Comparison of ENCODE assay signal across 8 cellular contexts in the genomic region with DNA sequence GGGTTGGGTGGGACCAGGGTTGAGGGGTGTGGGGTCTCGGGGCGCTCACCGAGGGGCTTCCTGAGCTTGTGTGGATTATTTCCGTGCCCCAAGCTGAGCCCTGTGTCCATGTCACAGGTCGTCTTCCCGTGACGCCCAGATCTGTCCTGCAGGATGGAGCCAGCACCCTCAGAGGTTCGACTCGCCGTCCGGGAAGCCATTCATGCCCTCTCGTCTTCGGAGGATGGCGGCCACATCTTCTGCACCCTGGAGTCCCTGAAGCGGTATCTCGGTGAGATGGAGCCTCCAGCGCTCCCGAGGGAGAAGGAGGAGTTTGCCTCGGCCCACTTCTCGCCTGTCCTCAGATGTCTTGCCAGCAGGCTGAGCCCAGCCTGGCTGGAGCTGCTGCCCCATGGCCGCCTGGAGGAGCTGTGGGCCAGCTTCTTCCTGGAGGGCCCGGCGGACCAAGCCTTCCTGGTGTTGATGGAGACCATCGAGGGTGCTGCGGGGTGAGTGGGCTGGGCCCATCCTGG. TPM values are rescaled to one million over a fixed set of nuclear protein-coding genes. Genes with fewer than 3 reads are reported as not detected.
DNase-seq lines count a peak whose midpoint lies in the region; ATAC-seq, FAIRE-seq and TF ChIP-seq lines count a peak whose summit lies in the region.

No MANE protein-coding gene starts in this region.

- peak overlapping the region; percentile 81 to 95 (median 92) for H3K4me3 Mint-ChIP-seq in brain

- H3K36me3 Mint-ChIP-seq in brain, result peaks cover 3% of the 10 kb centered on the region

- peak; percentile 23 for FAIRE-seq in keratinocyte (lab: Jason Lieb, UNC)

- H4K20me1 ChIP-seq in keratinocyte (ENCODE audit: control insufficient read depth, extremely low read depth, insufficient read depth, low read length), result no peaks in the 10 kb centered on the region

- peaks cover 30% of the 10 kb centered on the region for H3K79me2 ChIP-seq in keratinocyte (ENCODE audit: control insufficient read depth, insufficient read depth, low read length)

- H3K4me1 ChIP-seq in keratinocyte (ENCODE audit: control insufficient read depth, extremely low read depth, insufficient read depth, low read length) (peaks cover 19% of the 10 kb centered on the region), stomach smooth muscle (ENCODE audit: control insufficient read depth, insufficient read depth, low read length) (peaks cover 24% of the 10 kb centered on the region)

- H3K4me3 ChIP-seq in keratinocyte (ENCODE audit: control insufficient read depth in 2 of 3, extremely low read depth in 1 of 3, insufficient read depth in 2 of 3, low read depth in 1 of 3, low read length in 3 of 3) (peak overlapping the region; percentile 67 to 85 (median 77)), stomach smooth muscle (ENCODE audit: low read length in 2 of 2) (peak overlapping the region; percentile 71 to 84)

- H3K9me3 Mint-ChIP-seq in brain, result no peaks in the 10 kb centered on the region

- H3K27me3 ChIP-seq in keratinocyte (ENCODE audit: control insufficient read depth, extremely low read depth, insufficient read depth, low read length) (no peaks in the 10 kb centered on the region), stomach smooth muscle (ENCODE audit: control insufficient read depth in 1 of 2, insufficient read depth in 2 of 2, low read length in 2 of 2) (no peaks in the 10 kb centered on the region)

- H3K9ac ChIP-seq in keratinocyte (ENCODE audit: control insufficient read depth, extremely low read depth, insufficient read depth, low read length), result peak overlapping the region; percentile 86
- peak overlapping the region; percentile 73 to 74 for H3K9ac ChIP-seq in stomach smooth muscle (ENCODE audit: low read length in 2 of 2)

- H3K27ac Mint-ChIP-seq in brain, result peak overlapping the region in 3 of 5 experiments; percentile 31 to 85 (median 46)

- TF ChIP-seq CTCF in LNCAP (IDR thresholded peaks at IDR 0.05), result peak; percentile 71
- TF ChIP-seq CTCF in brain (conservative IDR thresholded peaks at IDR 0.05), result no peak
- peak; percentile 43 to 70 (median 67) for TF ChIP-seq CTCF in keratinocyte (optimal IDR thresholded peaks at IDR 0.05 in 1 of 3, IDR thresholded peaks at IDR 0.05 in 1 of 3, conservative IDR thresholded peaks at IDR 0.05 in 1 of 3; ENCODE audit: extremely low read depth in 1 of 3, insufficient read depth in 2 of 3, low read length in 3 of 3)

- H3K27ac ChIP-seq in keratinocyte (ENCODE audit: control insufficient read depth, insufficient read depth, low read length) (no peak overlapping the region), stomach smooth muscle (ENCODE audit: low read length) (no peak overlapping the region)

- dilution Hi-C loops in keratinocyte (cut with MboI; ENCODE audit: extremely low pct_ligation_motif_present, low sequenced_read_pairs), result no loop called here

- no peaks in the 10 kb centered on the region for H3K27me3 Mint-ChIP-seq in brain

- peak overlapping the region; percentile 49 for H2AFZ ChIP-seq in keratinocyte (ENCODE audit: control insufficient read depth, low read length)

- H3K4me1 Mint-ChIP-seq in brain, result peaks cover 22% of the 10 kb centered on the region

- H3K9me3 ChIP-seq in keratinocyte (ENCODE audit: control insufficient read depth, low read depth, low read length) (no peaks in the 10 kb centered on the region), stomach smooth muscle (ENCODE audit: control insufficient read depth in 2 of 2, low read length in 2 of 2) (no peaks in the 10 kb centered on the region)

- in situ Hi-C loops in G401 (cut with HindIII; ENCODE audit: low sequenced_read_pairs), result no loop called here

- ATAC-seq in HG03159 (IDR thresholded peaks at IDR 0.05; ENCODE audit: unreplicated experiment), result no peak

- H3K4me2 ChIP-seq in keratinocyte (ENCODE audit: control insufficient read depth, extremely low read depth, insufficient read depth, low read depth, low read length), result peak overlapping the region; percentile 81

- no peaks in the 10 kb centered on the region for H3K9me1 ChIP-seq in keratinocyte (ENCODE audit: control insufficient read depth, extremely low read depth, insufficient read depth, low read length)

- H3K36me3 ChIP-seq in keratinocyte (ENCODE audit: control insufficient read depth in 2 of 2, extremely low read depth in 1 of 2, insufficient read depth in 2 of 2, low read length in 2 of 2), result peaks cover 2 to 4% of the 10 kb centered on the region in 2 experiments
- peaks cover 3 to 21% of the 10 kb centered on the region in 2 donors for H3K36me3 ChIP-seq in stomach smooth muscle (ENCODE audit: control insufficient read depth in 2 of 2, insufficient read depth in 2 of 2, low read length in 2 of 2)

- DNase-seq in G401 (ENCODE audit: low spot score), result peak; percentile 66
- DNase-seq in keratinocyte (ENCODE audit: low read depth, low spot score), result no peak
- no peak for DNase-seq in SKM-1 treated with dmso at 0.1 percent for 144 hours (lab: John Stamatoyannopoulos, UW; ENCODE audit: unreplicated experiment)
- DNase-seq in stimulated activated naive CD4-positive, alpha-beta T cell (lab: John Stamatoyannopoulos, UW), result no peak

RNA-seq across cellular contexts. Expression of gene TELO2, which starts 1.0 kb away (rescaled TPM):
- 86.9 and 97.8 TPM in 2 replicates for total RNA-seq in G401 (2014; rRNA removed; shearing (Covaris generic))
- 34.8 TPM for polyA plus RNA-seq in brain (ENCODE audit: insufficient read depth, low read depth, low replicate concordance)
- polyA plus RNA-seq in keratinocyte, result 7.9 to 11.3 TPM (median 11.3 TPM) in 3 replicates
- 4.3 TPM for polyA plus RNA-seq in keratinocyte (2011; ENCODE audit: low read depth)
- polyA plus RNA-seq in keratinocyte (2011; cell fraction: cytosol; rRNA removed), result 2.7 and 7.5 TPM in 2 replicates
- polyA plus RNA-seq in keratinocyte (2011; cell fraction: nucleus; rRNA removed), result 36.3 and 41.6 TPM in 2 replicates
- polyA plus RNA-seq in keratinocyte (2012; ENCODE audit: low replicate concordance), result 9.1 and 18.3 TPM in 2 replicates
- polyA minus RNA-seq in keratinocyte, result 4.9 to 14.3 TPM (median 5.1 TPM) in 3 replicates
- 15.3 TPM for polyA minus RNA-seq in keratinocyte (2011; cell fraction: cytosol; rRNA and poly(A)+ RNA removed)
- polyA minus RNA-seq in keratinocyte (2011; cell fraction: nucleus; rRNA and poly(A)+ RNA removed), result 17.3 and 18.2 TPM in 2 replicates

RNA-seq across cellular contexts. Expression of gene PTX4, which starts 5.4 kb away (rescaled TPM):
- total RNA-seq in G401 (2014; rRNA removed; shearing (Covaris generic)), result 0.61 TPM in 1 of 2 replicates, not detected in the other
- not detected for polyA plus RNA-seq in brain (ENCODE audit: insufficient read depth, low read depth, low replicate concordance)
- not detected in 3 replicates for polyA plus RNA-seq in keratinocyte
- not detected for polyA plus RNA-seq in keratinocyte (2011; ENCODE audit: low read depth)
- not detected in 2 replicates for polyA plus RNA-seq in keratinocyte (2011; cell fraction: cytosol; rRNA removed)
- polyA plus RNA-seq in keratinocyte (2011; cell fraction: nucleus; rRNA removed), result not detected in 2 replicates
- not detected in 2 replicates for polyA plus RNA-seq in keratinocyte (2012; ENCODE audit: low replicate concordance)
- not detected in 3 replicates for polyA minus RNA-seq in keratinocyte
- not detected for polyA minus RNA-seq in keratinocyte (2011; cell fraction: cytosol; rRNA and poly(A)+ RNA removed)
- polyA minus RNA-seq in keratinocyte (2011; cell fraction: nucleus; rRNA and poly(A)+ RNA removed), result not detected in 2 replicates

RNA-seq across cellular contexts. Expression of gene CLCN7, which starts 19.4 kb away (rescaled TPM):
- total RNA-seq in G401 (2014; rRNA removed; shearing (Covaris generic)), result 195 and 203 TPM in 2 replicates
- polyA plus RNA-seq in brain (ENCODE audit: insufficient read depth, low read depth, low replicate concordance) (52.8 TPM), keratinocyte (13.3 to 26.3 TPM (median 23.3 TPM) in 3 replicates)
- 18.1 TPM for polyA plus RNA-seq in keratinocyte (2011; ENCODE audit: low read depth)
- 8.3 and 16.4 TPM in 2 replicates for polyA plus RNA-seq in keratinocyte (2011; cell fraction: cytosol; rRNA removed)
- polyA plus RNA-seq in keratinocyte (2011; cell fraction: nucleus; rRNA removed), result 97.3 and 129 TPM in 2 replicates
- 41.2 and 53.1 TPM in 2 replicates for polyA plus RNA-seq in keratinocyte (2012; ENCODE audit: low replicate concordance)
- 35.4 to 43.0 TPM (median 38.5 TPM) in 3 replicates for polyA minus RNA-seq in keratinocyte
- 25.1 TPM for polyA minus RNA-seq in keratinocyte (2011; cell fraction: cytosol; rRNA and poly(A)+ RNA removed)
- polyA minus RNA-seq in keratinocyte (2011; cell fraction: nucleus; rRNA and poly(A)+ RNA removed), result 114 and 126 TPM in 2 replicates

RNA-seq across cellular contexts. Expression of gene TMEM204, which starts 39.3 kb away (rescaled TPM):
- not detected in 2 replicates for total RNA-seq in G401 (2014; rRNA removed; shearing (Covaris generic))
- 11.1 TPM for polyA plus RNA-seq in brain (ENCODE audit: insufficient read depth, low read depth, low replicate concordance)
- 0.86 to 1.3 TPM (median 1.0 TPM) in 3 replicates for polyA plus RNA-seq in keratinocyte
- not detected for polyA plus RNA-seq in keratinocyte (2011; ENCODE audit: low read depth)
- polyA plus RNA-seq in keratinocyte (2011; cell fraction: cytosol; rRNA removed), result 0.69 and 1.2 TPM in 2 replicates
- 0.60 and 0.80 TPM in 2 replicates for polyA plus RNA-seq in keratinocyte (2011; cell fraction: nucleus; rRNA removed)
- 0.08 and 1.6 TPM in 2 replicates for polyA plus RNA-seq in keratinocyte (2012; ENCODE audit: low replicate concordance)
- 1.1 to 1.7 TPM in 2 of 3 replicates, not detected in the other for polyA minus RNA-seq in keratinocyte
- polyA minus RNA-seq in keratinocyte (2011; cell fraction: cytosol; rRNA and poly(A)+ RNA removed), result 0.96 TPM
- polyA minus RNA-seq in keratinocyte (2011; cell fraction: nucleus; rRNA and poly(A)+ RNA removed), result 0.39 and 0.53 TPM in 2 replicates

RNA-seq across cellular contexts. Expression of gene CCDC154, which starts 49.8 kb away (rescaled TPM):
- total RNA-seq in G401 (2014; rRNA removed; shearing (Covaris generic)), result 0.75 TPM in 1 of 2 replicates, not detected in the other
- polyA plus RNA-seq in brain (ENCODE audit: insufficient read depth, low read depth, low replicate concordance), result 4.8 TPM
- 0.46 to 0.91 TPM in 2 of 3 replicates, not detected in the other for polyA plus RNA-seq in keratinocyte
- polyA plus RNA-seq in keratinocyte (2011; ENCODE audit: low read depth), result 1.1 TPM
- not detected in 2 replicates for polyA plus RNA-seq in keratinocyte (2011; cell fraction: cytosol; rRNA removed)
- polyA plus RNA-seq in keratinocyte (2011; cell fraction: nucleus; rRNA removed), result 1.2 and 1.7 TPM in 2 replicates
- 0.17 and 2.5 TPM in 2 replicates for polyA plus RNA-seq in keratinocyte (2012; ENCODE audit: low replicate concordance)
- polyA minus RNA-seq in keratinocyte, result not detected in 3 replicates
- not detected for polyA minus RNA-seq in keratinocyte (2011; cell fraction: cytosol; rRNA and poly(A)+ RNA removed)
- 0.21 and 1.0 TPM in 2 replicates for polyA minus RNA-seq in keratinocyte (2011; cell fraction: nucleus; rRNA and poly(A)+ RNA removed)

Comparison
In these comparisons a context has a peak if more than half of its experiments do, and no peak if none do; other contexts are left out.
1. CTCF ChIP-seq: peak in LNCAP (single experiment) and keratinocyte (3 of 3); none in brain (0 of 2).